15 cellular contexts compared by ENCODE assay signal in genomic region chr7:74043523-74043951, GRCh38. TPM values are rescaled to one million over a fixed set of nuclear protein-coding genes. Genes with fewer than 3 reads are reported as not detected.
A peak's percentile ranks its signal among the peaks of the same experiment; 100 is the strongest.
DNase-seq lines count a peak whose midpoint lies in the region; ATAC-seq and TF ChIP-seq lines count a peak whose summit lies in the region.
"Had no signal": no experiment of that assay in that cellular context is flagged by ENCODE, and none has a peak within 500 bp of the region (broad histone marks: within the 10 kb centered on the region; RNA-seq: fewer than 3 reads in every experiment).

No MANE protein-coding gene starts in this region.

- no CpG with 5 or more reads among the region's 9 CpGs for WGBS in neuronal stem cell (ENCODE audit: extremely low coverage in 2 of 2, insufficient read length in 2 of 2, insufficient replicate concordance in 1 of 2), 2 donors

- H2AK5ac ChIP-seq in neuronal stem cell (ENCODE audit: low read depth, low read length), result no peak overlapping the region

- no peak overlapping the region for H3K4ac ChIP-seq in neuronal stem cell (ENCODE audit: low read length)

- no peaks in the 10 kb centered on the region for H3K4me1 Mint-ChIP-seq in activated CD4-positive, alpha-beta T cell treated with anti-CD3 and anti-CD28 coated beads for 36 hours
- H3K4me1 Mint-ChIP-seq: CD8-positive, alpha-beta memory T cell; immature natural killer cell; T-cell had no signal

- no peak overlapping the region for H4K91ac ChIP-seq in neuronal stem cell (ENCODE audit: low read depth, low read length, poor library complexity)

- H3K4me3 ChIP-seq in coronary artery (no peak overlapping the region), neuronal stem cell (ENCODE audit: low read length in 2 of 2) (no peak overlapping the region)

- H3K27me3 Mint-ChIP-seq in activated CD4-positive, alpha-beta T cell treated with anti-CD3 and anti-CD28 coated beads for 36 hours, result no peaks in the 10 kb centered on the region

- H4K8ac ChIP-seq in neuronal stem cell (ENCODE audit: low read depth, low read length), result no peak overlapping the region

- peak overlapping the region; percentile 17 for H3K18ac ChIP-seq in neuronal stem cell (ENCODE audit: low read length)

- peak overlapping the region; percentile 77 for H2AFZ ChIP-seq in neuronal stem cell (ENCODE audit: low read length)

- TF ChIP-seq CTCF in coronary artery (IDR thresholded peaks at IDR 0.05) (no peak), GM20000 (IDR thresholded peaks at IDR 0.05; ENCODE audit: extremely low read depth, missing control alignments) (no peak)

- no peaks in the 10 kb centered on the region for H3K36me3 ChIP-seq in neuronal stem cell (replicated peaks in 1 of 2; ENCODE audit: control insufficient read depth in 2 of 2, insufficient read depth in 2 of 2, low read length in 2 of 2)

- no peak for ATAC-seq in GM21717 (IDR thresholded peaks at IDR 0.05; ENCODE audit: unreplicated experiment)
- no peak for ATAC-seq in activated CD4-positive, alpha-beta T cell treated with anti-CD3 and anti-CD28 coated beads for 36 hours
- ATAC-seq: T-cell had no signal

- intact Hi-C loops in activated CD4-positive, alpha-beta T cell treated with anti-CD3 and anti-CD28 coated beads for 36 hours (cut with DNase I, micrococcal nuclease), result no loop called here

- no peak overlapping the region for H2BK120ac ChIP-seq in neuronal stem cell (ENCODE audit: low read depth, low read length)

- H3K4me2 ChIP-seq in neuronal stem cell (ENCODE audit: insufficient read depth, low read length, poor library complexity, severe bottlenecking), result no peak overlapping the region

- H3K36me3 Mint-ChIP-seq in activated CD4-positive, alpha-beta T cell treated with anti-CD3 and anti-CD28 coated beads for 36 hours (ENCODE audit: low read depth), result no peaks in the 10 kb centered on the region
- H3K36me3 Mint-ChIP-seq: CD8-positive, alpha-beta memory T cell; immature natural killer cell; T-cell had no signal

- peak; percentile 63 for DNase-seq in COLO668 (lab: John Stamatoyannopoulos, UW; ENCODE audit: unreplicated experiment)
- DNase-seq in NCI-H2081 (lab: John Stamatoyannopoulos, UW), result peak; percentile 87 to 92
- no peak for DNase-seq in coronary artery (ENCODE audit: low spot score)
- no peak for DNase-seq in neuronal stem cell (ENCODE audit: low spot score)
- no peak for DNase-seq in GM20000 (ENCODE audit: low spot score)
- DNase-seq in SIG-M5 treated with dmso at 0.1 percent for 504 hours (lab: John Stamatoyannopoulos, UW; ENCODE audit: unreplicated experiment), result no peak
- DNase-seq in activated CD4-positive, alpha-beta T cell treated with anti-CD3 and anti-CD28 coated beads for 36 hours, result no peak
- DNase-seq: activated T-cell treated with anti-CD3 and anti-CD28 coated beads, Interleukin-2, amount 50 U/mL, for 1 hour; CD8-positive, alpha-beta memory T cell; GOT3; immature natural killer cell; NCI-H1694 treated with DMSO at 0.1 percent for 48 hours; retina; T-cell had no signal

- peaks cover 13% of the 10 kb centered on the region in 2 donors for H3K4me1 ChIP-seq in neuronal stem cell (ENCODE audit: control insufficient read depth in 2 of 2, insufficient read depth in 1 of 2, low read depth in 1 of 2, low read length in 2 of 2)

- peak overlapping the region; percentile 66 to 77 for H3K27ac ChIP-seq in coronary artery
- no peak overlapping the region for H3K27ac ChIP-seq in neuronal stem cell (replicated peaks; ENCODE audit: low read length)

- POLR2A ChIA-PET in activated CD4-positive, alpha-beta T cell treated with anti-CD3 and anti-CD28 coated beads for 36 hours (lab: Charles Lee), result no interaction called here

- H3K27me3 ChIP-seq in neuronal stem cell (ENCODE audit: control insufficient read depth in 3 of 3, insufficient read depth in 3 of 3, low read depth in 1 of 3, low read length in 3 of 3), result peaks cover 0 to 19% (median 2%) of the 10 kb centered on the region in 3 experiments

- no peak overlapping the region for H3K27ac Mint-ChIP-seq in activated CD4-positive, alpha-beta T cell treated with anti-CD3 and anti-CD28 coated beads for 36 hours
- H3K27ac Mint-ChIP-seq: CD8-positive, alpha-beta memory T cell; immature natural killer cell; T-cell had no signal

- no peak overlapping the region for H3K14ac ChIP-seq in neuronal stem cell (ENCODE audit: low read length)

- no peaks in the 10 kb centered on the region for H3K9me3 Mint-ChIP-seq in activated CD4-positive, alpha-beta T cell treated with anti-CD3 and anti-CD28 coated beads for 36 hours (ENCODE audit: low read depth)
- H3K9me3 Mint-ChIP-seq: CD8-positive, alpha-beta memory T cell; immature natural killer cell; T-cell had no signal

- H2BK15ac ChIP-seq in neuronal stem cell (ENCODE audit: low read length), result peak overlapping the region; percentile 18

- H3K9me3 ChIP-seq in neuronal stem cell (replicated peaks in 1 of 2; ENCODE audit: control insufficient read depth in 2 of 2, insufficient read depth in 1 of 2, low read depth in 1 of 2, low read length in 2 of 2), result no peaks in the 10 kb centered on the region

- H3K79me1 ChIP-seq in neuronal stem cell (ENCODE audit: low read depth, low read length), result peaks cover 3% of the 10 kb centered on the region

- no peak overlapping the region for H3K9ac ChIP-seq in neuronal stem cell (ENCODE audit: low read depth, low read length, poor library complexity)

- no peak overlapping the region for H3K4me3 Mint-ChIP-seq in activated CD4-positive, alpha-beta T cell treated with anti-CD3 and anti-CD28 coated beads for 36 hours
- H3K4me3 Mint-ChIP-seq: CD8-positive, alpha-beta memory T cell; immature natural killer cell; T-cell had no signal

- H2BK5ac ChIP-seq in neuronal stem cell (ENCODE audit: low read length), result no peak overlapping the region

- H2BK12ac ChIP-seq in neuronal stem cell (ENCODE audit: low read length), result no peak overlapping the region

- CTCF ChIA-PET in activated CD4-positive, alpha-beta T cell treated with anti-CD3 and anti-CD28 coated beads for 36 hours (lab: Charles Lee), result no interaction called here

- H3K23ac ChIP-seq in neuronal stem cell (ENCODE audit: low read depth, low read length, poor library complexity), result no peak overlapping the region

RNA-seq across cellular contexts. Expression of gene ELN, which starts 15.6 kb away (rescaled TPM):
- polyA plus RNA-seq in neuronal stem cell (2013, experiment 1 of 2), result 2.9 TPM
- polyA plus RNA-seq in neuronal stem cell (2013, experiment 2 of 2), result 3.1 TPM
- not detected for total RNA-seq in activated CD4-positive, alpha-beta T cell treated with anti-CD3 and anti-CD28 coated beads for 36 hours
- total RNA-seq: CD8-positive, alpha-beta memory T cell had no signal
- polyA plus RNA-seq: CD8-positive, alpha-beta memory T cell; immature natural killer cell had no signal

RNA-seq across cellular contexts. Expression of gene LIMK1, which starts 40.1 kb away (rescaled TPM):
- 62.3 TPM for polyA plus RNA-seq in neuronal stem cell (2013, experiment 1 of 2)
- polyA plus RNA-seq in neuronal stem cell (2013, experiment 2 of 2), result 60.7 TPM
- 10 to 100 TPM; 12.5 to 14.8 TPM for total RNA-seq in activated CD4-positive, alpha-beta T cell treated with anti-CD3 and anti-CD28 coated beads for 36 hours

Comparison
In these comparisons a context has a peak if more than half of its experiments do, and no peak if none do; other contexts are left out.
1. DNase-seq: peak in COLO668 (single experiment) and NCI-H2081 (2 of 2); none in coronary artery (single experiment), neuronal stem cell (single experiment), GM20000 (single experiment), SIG-M5 treated with dmso at 0.1 percent for 504 hours (single experiment) and activated CD4-positive, alpha-beta T cell treated with anti-CD3 and anti-CD28 coated beads for 36 hours (single experiment).